In genomic region chr10:48140949-48141348, GRCh38 we compare ENCODE assay signal across 2 cellular contexts.
DNase-seq lines count a peak whose midpoint lies in the region; ATAC-seq lines count a peak whose summit lies in the region.
"Not testable (repeated sequence)": the region's sequence is repeated elsewhere in the genome, so short reads cannot be mapped to it uniquely, and the experiment has no call there.

No MANE protein-coding gene starts in this region.

- not testable (repeated sequence) for H3K36me3 Mint-ChIP-seq in activated CD4-positive, alpha-beta T cell treated with anti-CD3 and anti-CD28 coated beads for 36 hours (ENCODE audit: low read depth)

- intact Hi-C loops in activated CD4-positive, alpha-beta T cell treated with anti-CD3 and anti-CD28 coated beads for 36 hours (cut with DNase I, micrococcal nuclease); cardiac septum (cut with DNase I): not testable (repeated sequence)

- not testable (repeated sequence) for H3K27me3 Mint-ChIP-seq in activated CD4-positive, alpha-beta T cell treated with anti-CD3 and anti-CD28 coated beads for 36 hours

- not testable (repeated sequence) for ATAC-seq in activated CD4-positive, alpha-beta T cell treated with anti-CD3 and anti-CD28 coated beads for 36 hours

- not testable (repeated sequence) for H3K27ac Mint-ChIP-seq in activated CD4-positive, alpha-beta T cell treated with anti-CD3 and anti-CD28 coated beads for 36 hours

- H3K9me3 Mint-ChIP-seq in activated CD4-positive, alpha-beta T cell treated with anti-CD3 and anti-CD28 coated beads for 36 hours (ENCODE audit: low read depth): not testable (repeated sequence)

- POLR2A ChIA-PET in activated CD4-positive, alpha-beta T cell treated with anti-CD3 and anti-CD28 coated beads for 36 hours (lab: Charles Lee): not testable (repeated sequence)

- peak; percentile 4 for DNase-seq in activated CD4-positive, alpha-beta T cell treated with anti-CD3 and anti-CD28 coated beads for 36 hours
- peak; percentile 75 for DNase-seq in cardiac septum (ENCODE audit: low spot score)

- not testable (repeated sequence) for H3K4me3 Mint-ChIP-seq in activated CD4-positive, alpha-beta T cell treated with anti-CD3 and anti-CD28 coated beads for 36 hours

- CTCF ChIA-PET in activated CD4-positive, alpha-beta T cell treated with anti-CD3 and anti-CD28 coated beads for 36 hours (lab: Charles Lee): not testable (repeated sequence)

- H3K4me1 Mint-ChIP-seq in activated CD4-positive, alpha-beta T cell treated with anti-CD3 and anti-CD28 coated beads for 36 hours: not testable (repeated sequence)
